1 cellular context compared by ENCODE assay signal in the genomic region with DNA sequence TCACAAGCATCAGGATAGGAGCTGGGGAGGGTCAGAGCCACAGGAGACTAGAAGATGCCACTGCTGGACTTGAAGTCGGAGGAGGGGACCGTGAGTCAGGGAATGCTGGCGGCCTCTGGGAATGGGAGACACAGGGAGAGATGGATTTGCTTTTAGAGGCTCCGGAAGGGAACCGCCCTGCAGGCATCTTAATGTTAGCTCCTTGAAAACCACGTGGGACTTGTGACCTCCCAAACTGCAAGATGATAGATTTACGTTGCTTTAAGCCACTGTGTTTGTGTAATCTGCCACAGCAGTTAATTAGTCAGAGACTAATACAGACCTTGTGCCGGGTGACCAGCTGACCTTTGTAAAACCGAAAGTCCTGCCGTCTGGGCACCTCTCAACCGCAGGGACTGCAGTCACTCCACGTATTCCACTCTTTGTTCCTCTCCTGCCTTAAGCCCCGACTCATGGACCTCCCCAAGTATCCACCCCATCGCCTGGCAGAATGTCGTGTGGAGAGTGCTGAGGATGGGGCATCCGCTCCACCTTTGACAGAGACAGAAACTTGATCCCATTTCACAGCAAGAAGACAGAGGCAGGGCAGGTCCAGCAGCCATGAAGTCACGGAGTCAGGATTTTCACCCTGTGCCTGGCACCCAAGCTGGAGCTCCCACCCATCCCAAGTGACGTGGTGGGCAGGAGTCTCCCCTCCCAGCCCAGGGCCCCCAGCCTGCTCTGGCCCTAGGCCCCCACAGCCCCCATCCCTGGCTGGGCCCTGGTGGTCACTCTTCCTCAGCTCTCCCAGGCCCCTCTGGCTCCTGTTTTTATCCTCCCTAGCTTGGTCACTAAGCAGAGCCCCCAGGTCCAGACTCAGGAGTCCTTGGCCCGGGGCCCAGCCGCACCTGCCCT.
TF ChIP-seq lines count a peak whose summit lies in the region.

No MANE protein-coding gene starts in this region.

TF ChIP-seq in K562, 482 proteins besides CTCF, POLR2A, EP300 and RAD21 (continued from another document):
- TF ChIP-seq PRMT5 (CRISPR knock-in tag; IDR thresholded peaks at IDR 0.05) (no peak), ZNF175 (CRISPR knock-in tag; IDR thresholded peaks at IDR 0.05; ENCODE audit: low read depth) (no peak), ZBTB5 (IDR thresholded peaks at IDR 0.05) (no peak), SREBF2 (CRISPR knock-in tag; IDR thresholded peaks at IDR 0.05) (no peak), ZNF589 (CRISPR knock-in tag; IDR thresholded peaks at IDR 0.05; ENCODE audit: low read depth) (no peak), KDM5B (IDR thresholded peaks at IDR 0.05; ENCODE audit: insufficient replicate concordance, low read depth, low read length) (no peak), SRSF9 (IDR thresholded peaks at IDR 0.05; ENCODE audit: borderline replicate concordance, low read depth, low read length) (no peak)
